Comparison of ENCODE assay signal across 30 cellular contexts in the genomic region with DNA sequence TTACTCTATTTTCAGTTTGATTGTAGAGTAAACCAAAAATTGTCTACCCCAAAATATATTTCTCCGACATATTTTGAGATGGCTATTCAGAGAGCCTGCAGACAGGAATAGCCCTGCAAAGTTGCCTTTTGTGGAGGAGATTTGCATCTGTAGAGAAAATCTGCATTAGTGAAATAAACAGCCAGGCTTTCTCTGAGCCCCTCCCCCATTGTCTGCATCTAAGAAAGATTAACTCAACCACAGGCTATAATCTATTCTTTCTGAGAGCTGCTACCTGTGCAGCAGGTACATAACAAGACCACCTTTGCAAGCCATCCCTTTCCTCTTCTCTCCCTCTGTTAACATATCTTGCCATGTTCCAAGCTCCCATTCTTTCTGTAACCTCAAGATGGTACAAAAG.
"Had no signal": no experiment of that assay in that cellular context is flagged by ENCODE, and none has a peak within 500 bp of the region (broad histone marks: within the 10 kb centered on the region; RNA-seq: fewer than 3 reads in every experiment).

No MANE protein-coding gene starts in this region.

- H3K27ac ChIP-seq: ascending aorta, cardiac muscle cell, PC-9, VCaP had no signal

- H3K9me3 ChIP-seq: MG63 had no signal

- H3K27ac Mint-ChIP-seq: activated CD4-positive, alpha-beta T cell treated with anti-CD3 and anti-CD28 coated beads, Interleukin-2, amount 10 ng/mL, durations not matched to agents 24 days and 14 days; activated CD8-positive, alpha-beta T cell treated with anti-CD3 and anti-CD28 coated beads for 36 hours; activated naive CD8-positive, alpha-beta T cell treated with anti-CD3 and anti-CD28 coated beads, Interleukin-2, amount 10 ng/mL, durations not matched to agents 7 days and 5 days; activated T-cell treated with anti-CD3 and anti-CD28 coated beads, Interleukin-2, amount 50 U/mL, for 72 hours; activated T-helper 17 cell treated with anti-CD3 and anti-CD28 coated beads, Interleukin-2, amount 50 U/mL, for 72 hours had no signal

- H3K27me3 Mint-ChIP-seq: activated CD4-positive, alpha-beta T cell treated with anti-CD3 and anti-CD28 coated beads, Interleukin-2, amount 10 ng/mL, durations not matched to agents 24 days and 14 days; activated CD8-positive, alpha-beta T cell treated with anti-CD3 and anti-CD28 coated beads for 36 hours; activated naive CD8-positive, alpha-beta T cell treated with anti-CD3 and anti-CD28 coated beads, Interleukin-2, amount 10 ng/mL, durations not matched to agents 7 days and 5 days; activated T-helper 17 cell treated with anti-CD3 and anti-CD28 coated beads, Interleukin-2, amount 50 U/mL, for 72 hours had no signal

- H3K36me3 ChIP-seq: ascending aorta, cardiac muscle cell, MG63 had no signal

- H3K4me3 Mint-ChIP-seq: activated CD4-positive, alpha-beta T cell treated with anti-CD3 and anti-CD28 coated beads, Interleukin-2, amount 10 ng/mL, durations not matched to agents 24 days and 14 days; activated CD8-positive, alpha-beta T cell treated with anti-CD3 and anti-CD28 coated beads for 36 hours; activated naive CD8-positive, alpha-beta T cell treated with anti-CD3 and anti-CD28 coated beads, Interleukin-2, amount 10 ng/mL, durations not matched to agents 7 days and 5 days; activated T-cell treated with anti-CD3 and anti-CD28 coated beads, Interleukin-2, amount 50 U/mL, for 72 hours; activated T-helper 17 cell treated with anti-CD3 and anti-CD28 coated beads, Interleukin-2, amount 50 U/mL, for 72 hours had no signal

- H3K4me3 ChIP-seq: ascending aorta, cardiac muscle cell, MG63, PC-9 had no signal

- H3K36me3 Mint-ChIP-seq: activated naive CD8-positive, alpha-beta T cell treated with anti-CD3 and anti-CD28 coated beads, Interleukin-2, amount 10 ng/mL, durations not matched to agents 7 days and 5 days had no signal

- ATAC-seq: activated CD8-positive, alpha-beta T cell treated with anti-CD3 and anti-CD28 coated beads for 36 hours; activated T-cell treated with anti-CD3 and anti-CD28 coated beads, Interleukin-2, amount 50 U/mL, for 72 hours; activated T-helper 17 cell treated with anti-CD3 and anti-CD28 coated beads, Interleukin-2, amount 50 U/mL, for 72 hours had no signal

- H3K27me3 ChIP-seq: ascending aorta, cardiac muscle cell, MG63 had no signal

- DNase-seq: activated CD4-positive, alpha-beta T cell treated with anti-CD3 and anti-CD28 coated beads, Interleukin-2, amount 10 ng/mL, durations not matched to agents 24 days and 14 days; activated CD4-positive, alpha-beta T cell treated with anti-CD3 and anti-CD28 coated beads, Interleukin-2, amount 50 U/mL, for 4 hours; activated CD8-positive, alpha-beta T cell treated with anti-CD3 and anti-CD28 coated beads for 36 hours; activated effector memory CD4-positive, alpha-beta T cell treated with anti-CD3 and anti-CD28 coated beads, Interleukin-2, amount 50 U/mL, for 16 hours; activated naive CD4-positive, alpha-beta T cell; activated naive CD4-positive, alpha-beta T cell treated with anti-CD3 and anti-CD28 coated beads, Interleukin-2, amount 50 U/mL, for 16 hours; activated naive CD8-positive, alpha-beta T cell treated with anti-CD3 and anti-CD28 coated beads, Interleukin-2, amount 10 ng/mL, durations not matched to agents 7 days and 5 days; activated T-cell treated with anti-CD3 and anti-CD28 coated beads, Interleukin-2, amount 50 U/mL, for 1 hour; activated T-cell treated with anti-CD3 and anti-CD28 coated beads, Interleukin-2, amount 50 U/mL, for 72 hours; amygdala; Kasumi-1; MG63; NCI-H1048; NCI-H1105 treated with DMSO at 0.1 percent for 48 hours; NCI-H1436; NCI-H1694; NCI-H1930; NCI-H2081 treated with DMSO at 0.1 percent for 48 hours; NCI-H226; NCI-H524 treated with DMSO at 0.1 percent for 48 hours; PC-9; Right ventricle myocardium superior; SW 1271; T-helper 1 cell; T-helper 2 cell; T-helper 9 cell had no signal

- H3K4me1 ChIP-seq: ascending aorta had no signal

- H3K4me1 Mint-ChIP-seq: activated CD4-positive, alpha-beta T cell treated with anti-CD3 and anti-CD28 coated beads, Interleukin-2, amount 10 ng/mL, durations not matched to agents 24 days and 14 days; activated naive CD8-positive, alpha-beta T cell treated with anti-CD3 and anti-CD28 coated beads, Interleukin-2, amount 10 ng/mL, durations not matched to agents 7 days and 5 days; activated T-helper 17 cell treated with anti-CD3 and anti-CD28 coated beads, Interleukin-2, amount 50 U/mL, for 72 hours had no signal
